23 cellular contexts compared by ENCODE assay signal in genomic region chr4:117957570-117957969, GRCh38.
"Had no signal": no experiment of that assay in that cellular context is flagged by ENCODE, and none has a peak within 500 bp of the region (broad histone marks: within the 10 kb centered on the region; RNA-seq: fewer than 3 reads in every experiment).

No MANE protein-coding gene starts in this region.

- H3K9ac ChIP-seq: parathyroid adenoma had no signal

- DNase-seq: activated naive CD4-positive, alpha-beta T cell; activated T-cell treated with anti-CD3 and anti-CD28 coated beads, Interleukin-2, amount 50 U/mL, for 24 hours; adrenal gland; brain microvascular endothelial cell; caudate nucleus; dermis blood vessel endothelial cell; effector CD8-positive, alpha-beta T cell; foreskin keratinocyte; naive B cell; nucleus accumbens; right cardiac atrium; stimulated activated CD4-positive, alpha-beta T cell treated with anti-CD3 and anti-CD28 coated beads, Interleukin-12 subunit alpha, Interleukin-12 subunit beta, amount 100 ng/mL, for 4 hours; stimulated activated CD4-positive, alpha-beta T cell treated with anti-CD3 and anti-CD28 coated beads, Interleukin-4, amount 100 ng/mL, for 4 hours; stimulated activated naive CD8-positive, alpha-beta T cell treated with anti-CD3 and anti-CD28 coated beads, Interleukin-15, Interleukin-2, amounts not matched to agents 100 U/mL and 50 U/mL, for 24 hours; thyroid gland; upper lobe of right lung had no signal

- H3K9me3 Mint-ChIP-seq: activated T-helper 2 cell treated with anti-CD3 and anti-CD28 coated beads, Interferon-gamma antibody, Interleukin-2, Interleukin-4, amounts not matched to agents 10 μg/mL and 5 μg/mL and 100 μg/mL, durations not matched to agents 14 hours and 24 hours and 36 hours had no signal

- H3K9me3 ChIP-seq: adrenal gland, ascending aorta, thyroid gland, upper lobe of right lung had no signal

- H3K36me3 ChIP-seq: adrenal gland, ascending aorta, brain microvascular endothelial cell, thyroid gland, upper lobe of right lung had no signal

- H3K27me3 ChIP-seq: adrenal gland, ascending aorta, brain microvascular endothelial cell, foreskin keratinocyte, thyroid gland, upper lobe of right lung had no signal

- H3K4me3 Mint-ChIP-seq: activated naive CD8-positive, alpha-beta T cell; activated T-cell treated with anti-CD3 and anti-CD28 coated beads, Interleukin-2, amount 50 U/mL, for 24 hours; naive B cell; WTC11 had no signal

- H3K27me3 Mint-ChIP-seq: activated naive CD8-positive, alpha-beta T cell; activated T-cell treated with anti-CD3 and anti-CD28 coated beads, Interleukin-2, amount 50 U/mL, for 24 hours; naive B cell had no signal

- ATAC-seq: foreskin keratinocyte; left lobe of liver; right cardiac atrium; stimulated activated naive CD8-positive, alpha-beta T cell treated with anti-CD3 and anti-CD28 coated beads, Interleukin-15, Interleukin-2, amounts not matched to agents 100 U/mL and 50 U/mL, for 24 hours; upper lobe of right lung; WTC11 had no signal

- H3K36me3 Mint-ChIP-seq: activated naive CD8-positive, alpha-beta T cell; naive B cell; WTC11 had no signal

- H3K4me1 Mint-ChIP-seq: WTC11 had no signal

- H3K4me3 ChIP-seq: adrenal gland, ascending aorta, lung, thyroid gland, upper lobe of right lung had no signal

- H3K4me1 ChIP-seq: adrenal gland, ascending aorta, foreskin keratinocyte, parathyroid adenoma, thyroid gland, upper lobe of right lung had no signal

- H3K27ac ChIP-seq: adrenal gland, ascending aorta, brain microvascular endothelial cell, foreskin keratinocyte, parathyroid adenoma, thyroid gland, upper lobe of right lung had no signal

- H3K27ac Mint-ChIP-seq: activated naive CD8-positive, alpha-beta T cell; activated T-cell treated with anti-CD3 and anti-CD28 coated beads, Interleukin-2, amount 50 U/mL, for 24 hours; activated T-helper 2 cell treated with anti-CD3 and anti-CD28 coated beads, Interferon-gamma antibody, Interleukin-2, Interleukin-4, amounts not matched to agents 10 μg/mL and 5 μg/mL and 100 μg/mL, durations not matched to agents 14 hours and 24 hours and 36 hours; WTC11 had no signal

- H3K79me2 ChIP-seq: parathyroid adenoma had no signal

- H2AFZ ChIP-seq: parathyroid adenoma had no signal
